1 cellular context compared by ENCODE assay signal in genomic region chr5:143188692-143189091, GRCh38.
TF ChIP-seq lines count a peak whose summit lies in the region.

No MANE protein-coding gene starts in this region.

TF ChIP-seq in K562, 482 proteins besides CTCF, POLR2A, EP300 and RAD21 (continued from another document):
- TF ChIP-seq, protein P1, sequence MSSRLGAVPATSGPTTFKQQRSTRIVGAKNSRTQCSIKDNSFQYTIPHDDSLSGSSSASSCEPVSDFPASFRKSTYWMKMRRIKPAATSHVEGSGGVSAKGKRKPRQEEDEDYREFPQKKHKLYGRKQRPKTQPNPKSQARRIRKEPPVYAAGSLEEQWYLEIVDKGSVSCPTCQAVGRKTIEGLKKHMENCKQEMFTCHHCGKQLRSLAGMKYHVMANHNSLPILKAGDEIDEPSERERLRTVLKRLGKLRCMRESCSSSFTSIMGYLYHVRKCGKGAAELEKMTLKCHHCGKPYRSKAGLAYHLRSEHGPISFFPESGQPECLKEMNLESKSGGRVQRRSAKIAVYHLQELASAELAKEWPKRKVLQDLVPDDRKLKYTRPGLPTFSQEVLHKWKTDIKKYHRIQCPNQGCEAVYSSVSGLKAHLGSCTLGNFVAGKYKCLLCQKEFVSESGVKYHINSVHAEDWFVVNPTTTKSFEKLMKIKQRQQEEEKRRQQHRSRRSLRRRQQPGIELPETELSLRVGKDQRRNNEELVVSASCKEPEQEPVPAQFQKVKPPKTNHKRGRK (tag; IDR thresholded peaks at IDR 0.05), result no peak
